Comparison of ENCODE assay signal across 8 cellular contexts in the genomic region with DNA sequence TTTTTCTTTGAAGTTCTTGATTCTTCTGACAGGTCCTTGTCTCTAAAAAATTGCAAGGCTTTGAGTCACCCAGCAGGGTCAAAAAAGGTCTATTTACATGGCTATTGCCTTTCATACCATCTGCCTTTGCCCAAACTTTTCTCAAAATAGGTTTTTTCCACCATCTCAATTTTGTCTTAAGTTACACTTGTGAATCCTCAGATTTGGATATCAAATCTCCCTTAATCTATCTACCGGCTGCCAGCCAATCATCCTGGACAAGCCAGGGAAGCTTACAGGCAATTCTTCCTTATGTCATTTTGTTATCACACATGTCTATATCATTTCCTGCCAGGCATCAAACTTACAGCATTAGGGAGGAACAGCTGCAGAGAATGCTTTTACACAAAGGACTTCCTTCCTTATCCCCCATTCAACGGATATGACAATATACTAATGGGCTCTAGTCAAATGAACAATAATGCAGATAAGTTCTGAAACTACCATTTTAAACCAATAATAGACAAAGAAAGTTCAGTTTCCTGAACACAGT.
DNase-seq lines count a peak whose midpoint lies in the region; ATAC-seq and TF ChIP-seq lines count a peak whose summit lies in the region.

No MANE protein-coding gene starts in this region.

- H3K9me3 Mint-ChIP-seq in activated CD4-positive, alpha-beta T cell treated with anti-CD3 and anti-CD28 coated beads, Interleukin-2, amount 10 ng/mL, durations not matched to agents 24 days and 14 days = peaks cover 4% of the 10 kb centered on the region

- peak; percentile 41 for ATAC-seq in stimulated activated naive CD8-positive, alpha-beta T cell treated with anti-CD3 and anti-CD28 coated beads, Interleukin-15, Interleukin-2, amounts not matched to agents 100 U/mL and 50 U/mL, for 24 hours
- ATAC-seq in HG03442 (IDR thresholded peaks at IDR 0.05; ENCODE audit: unreplicated experiment) = no peak

- no peak for TF ChIP-seq CTCF in fibroblast of mammary gland (conservative IDR thresholded peaks at IDR 0.05; ENCODE audit: control insufficient read depth, insufficient read depth, low read depth, low read length)
- TF ChIP-seq CTCF in GM13976 (IDR thresholded peaks at IDR 0.05; ENCODE audit: borderline replicate concordance, control extremely low read depth, extremely low read depth, insufficient read depth, missing control alignments) = no peak

- H3K4me3 Mint-ChIP-seq in activated CD4-positive, alpha-beta T cell treated with anti-CD3 and anti-CD28 coated beads, Interleukin-2, amount 10 ng/mL, durations not matched to agents 24 days and 14 days = peak overlapping the region; percentile 36

- DNase-seq in activated CD4-positive, alpha-beta T cell treated with anti-CD3 and anti-CD28 coated beads, Interleukin-2, amount 10 ng/mL, durations not matched to agents 24 days and 14 days = peak; percentile 63
- DNase-seq in activated CD4-positive, alpha-beta T cell treated with anti-CD3 and anti-CD28 coated beads, Interleukin-2, amount 50 U/mL, for 1 hour = no peak
- peak; percentile 66 for DNase-seq in RPMI7951 (ENCODE audit: low read depth)
- DNase-seq in fibroblast of mammary gland (ENCODE audit: low read depth) = peak; percentile 22
- DNase-seq in stimulated activated naive CD8-positive, alpha-beta T cell treated with anti-CD3 and anti-CD28 coated beads, Interleukin-15, Interleukin-2, amounts not matched to agents 100 U/mL and 50 U/mL, for 24 hours = no peak
- DNase-seq in GM13976 (ENCODE audit: low spot score) = no peak
- no peak for DNase-seq in HK-2 (ENCODE audit: unreplicated experiment)

- intact Hi-C loops in activated CD4-positive, alpha-beta T cell treated with anti-CD3 and anti-CD28 coated beads, Interleukin-2, amount 10 ng/mL, durations not matched to agents 24 days and 14 days (cut with micrococcal nuclease) = no loop called here

- H3K27me3 Mint-ChIP-seq in activated CD4-positive, alpha-beta T cell treated with anti-CD3 and anti-CD28 coated beads, Interleukin-2, amount 10 ng/mL, durations not matched to agents 24 days and 14 days = no peaks in the 10 kb centered on the region

- in situ Hi-C loops in GM13976 (cut with MboI; ENCODE audit: low sequenced_read_pairs, unreplicated experiment) = no loop called here

- peak overlapping the region; percentile 18 for H3K27ac Mint-ChIP-seq in activated CD4-positive, alpha-beta T cell treated with anti-CD3 and anti-CD28 coated beads, Interleukin-2, amount 10 ng/mL, durations not matched to agents 24 days and 14 days

- H3K36me3 Mint-ChIP-seq in activated CD4-positive, alpha-beta T cell treated with anti-CD3 and anti-CD28 coated beads, Interleukin-2, amount 10 ng/mL, durations not matched to agents 24 days and 14 days (ENCODE audit: low read depth) = peaks cover 24% of the 10 kb centered on the region

- peaks cover 52% of the 10 kb centered on the region for H3K4me1 Mint-ChIP-seq in activated CD4-positive, alpha-beta T cell treated with anti-CD3 and anti-CD28 coated beads, Interleukin-2, amount 10 ng/mL, durations not matched to agents 24 days and 14 days

- no peak overlapping the region for H3K4me3 ChIP-seq in fibroblast of mammary gland (ENCODE audit: control insufficient read depth, low read depth, low read length)

Comparison
In these comparisons a context has a peak if more than half of its experiments do, and no peak if none do; other contexts are left out.
1. DNase-seq: peak in activated CD4-positive, alpha-beta T cell treated with anti-CD3 and anti-CD28 coated beads, Interleukin-2, amount 10 ng/mL, durations not matched to agents 24 days and 14 days (single experiment), RPMI7951 (single experiment) and fibroblast of mammary gland (single experiment); none in activated CD4-positive, alpha-beta T cell treated with anti-CD3 and anti-CD28 coated beads, Interleukin-2, amount 50 U/mL, for 1 hour (single experiment), stimulated activated naive CD8-positive, alpha-beta T cell treated with anti-CD3 and anti-CD28 coated beads, Interleukin-15, Interleukin-2, amounts not matched to agents 100 U/mL and 50 U/mL, for 24 hours (single experiment), GM13976 (single experiment) and HK-2 (single experiment).